In the genomic region with DNA sequence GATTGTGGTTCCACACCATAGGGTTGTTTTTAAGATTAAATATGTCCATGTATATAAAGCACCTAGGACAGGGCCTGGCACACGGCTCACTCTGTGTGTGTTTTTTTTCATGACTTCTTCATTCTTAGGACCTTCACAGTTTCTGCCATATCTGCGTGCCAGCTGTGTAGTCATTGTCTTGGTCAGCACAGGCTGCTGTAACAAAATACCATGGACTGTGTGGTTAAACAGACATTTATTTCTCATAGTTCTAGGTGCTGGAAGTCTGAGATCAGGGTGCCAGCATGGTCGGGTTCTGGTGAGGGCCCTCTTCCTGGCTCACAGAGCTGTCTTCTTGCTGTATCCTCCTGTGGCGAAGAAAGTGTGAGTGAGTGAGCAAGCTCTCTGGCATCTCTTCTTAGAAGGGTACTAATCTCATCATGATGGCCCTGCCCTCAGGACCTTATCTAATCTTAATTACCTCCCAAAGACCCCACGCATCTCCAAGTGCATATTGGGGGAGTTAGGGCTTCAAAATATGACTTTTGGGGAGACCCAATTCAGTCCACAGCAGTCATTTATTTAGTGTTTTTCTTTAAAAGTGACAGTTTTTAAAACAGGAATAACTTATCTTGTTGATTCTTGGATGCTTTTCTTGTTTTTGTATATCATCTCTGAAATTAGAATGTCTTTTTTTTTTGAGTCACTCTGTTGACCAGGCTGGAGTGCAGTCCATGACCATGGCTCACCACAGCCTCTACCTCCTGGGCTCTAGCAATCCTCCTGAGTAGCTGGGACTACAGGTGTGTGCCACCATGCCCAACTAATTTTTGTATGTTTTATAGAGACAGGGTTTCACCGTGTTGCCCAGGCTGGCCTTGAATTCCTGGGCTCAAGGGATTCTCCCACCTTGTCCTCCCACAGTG, we compare ENCODE assay signal across 15 cellular contexts.
"Had no signal": no experiment of that assay in that cellular context is flagged by ENCODE, and none has a peak within 500 bp of the region (broad histone marks: within the 10 kb centered on the region; RNA-seq: fewer than 3 reads in every experiment).

No MANE protein-coding gene starts in this region.

- H2AFZ ChIP-seq: parathyroid adenoma had no signal

- H3K27ac ChIP-seq: breast epithelium, parathyroid adenoma, skin epidermis had no signal

- H3K4me3 ChIP-seq: breast epithelium, gastrocnemius medialis, skin epidermis, upper lobe of left lung had no signal

- H3K9me3 ChIP-seq: breast epithelium, gastrocnemius medialis, upper lobe of left lung had no signal

- H3K36me3 ChIP-seq: breast epithelium, gastrocnemius medialis, upper lobe of left lung had no signal

- DNase-seq: activated CD4-positive, alpha-beta T cell treated with anti-CD3 and anti-CD28 coated beads for 36 hours; activated CD4-positive, alpha-beta T cell treated with anti-CD3 and anti-CD28 coated beads, Interleukin-2, amount 50 U/mL, for 48 hours; amygdala; effector CD8-positive, alpha-beta T cell; gastrocnemius medialis; head of caudate nucleus; kidney glomerular epithelial cell; left ventricle myocardium superior; naive thymus-derived CD8-positive, alpha-beta T cell; retina; T-cell; upper lobe of left lung had no signal

- H3K27me3 ChIP-seq: breast epithelium, gastrocnemius medialis, upper lobe of left lung had no signal

- H3K9ac ChIP-seq: parathyroid adenoma had no signal
